In genomic region chr16:47139561-47140185, GRCh38 we compare ENCODE assay signal across 1 cellular context.
TF ChIP-seq lines count a peak whose summit lies in the region.

No MANE protein-coding gene starts in this region.

TF ChIP-seq in WTC11, 78 proteins besides CTCF, POLR2A, EP300 and RAD21 (continued from another document):
- no peak for TF ChIP-seq NFE2L1 (CRISPR knock-in tag; IDR thresholded peaks at IDR 0.05)
